ENCODE assay signal across 1 cellular context in genomic region chr7:96658011-96658391, GRCh38.
TF ChIP-seq lines count a peak whose summit lies in the region.

No MANE protein-coding gene starts in this region.

TF ChIP-seq in H1, 55 proteins besides CTCF, POLR2A, EP300 and RAD21 (continued from another document):
- TF ChIP-seq TCF12 (IDR thresholded peaks at IDR 0.05; ENCODE audit: low read depth, low read length) (no peak), RFX5 (IDR thresholded peaks at IDR 0.05; ENCODE audit: borderline replicate concordance, low read depth, low read length) (no peak), BCL11A (IDR thresholded peaks at IDR 0.05; ENCODE audit: low read depth in 2 of 2, low read length in 2 of 2) (no peak), POLR2AphosphoS5 (IDR thresholded peaks at IDR 0.05; ENCODE audit: low read depth, low read length) (no peak), HDAC6 (IDR thresholded peaks at IDR 0.05; ENCODE audit: low read depth, low read length) (no peak), SP4 (IDR thresholded peaks at IDR 0.05; ENCODE audit: low read length) (no peak), JUND (IDR thresholded peaks at IDR 0.05; ENCODE audit: low read length) (no peak), NRF1 (IDR thresholded peaks at IDR 0.05; ENCODE audit: low read depth, low read length) (no peak)
